9 cellular contexts compared by ENCODE assay signal in genomic region chr17:7218166-7218565, GRCh38. TPM values are rescaled to one million over a fixed set of nuclear protein-coding genes. Genes with fewer than 3 reads are reported as not detected.
DNase-seq lines count a peak whose midpoint lies in the region; ATAC-seq, FAIRE-seq and TF ChIP-seq lines count a peak whose summit lies in the region.
"Had no signal": no experiment of that assay in that cellular context is flagged by ENCODE, and none has a peak within 500 bp of the region (broad histone marks: within the 10 kb centered on the region; RNA-seq: fewer than 3 reads in every experiment).

No MANE protein-coding gene starts in this region.

- WGBS in ectodermal cell, 2 experiments = 81 to 84% methylated on average over 6 of the region's 6 CpGs

- peaks cover 15% of the 10 kb centered on the region for H3K36me3 Mint-ChIP-seq in nephron (ENCODE audit: low read depth)

- no peaks in the 10 kb centered on the region for H3K9me3 Mint-ChIP-seq in nephron

- peaks cover 71% of the 10 kb centered on the region for H3K4me1 Mint-ChIP-seq in nephron

- peaks cover 14% of the 10 kb centered on the region for H3K36me3 ChIP-seq in KOPT-K1 (ENCODE audit: insufficient read depth, low read length)
- H3K36me3 ChIP-seq in ectodermal cell (ENCODE audit: control insufficient read depth, insufficient read depth, low read length) = peaks cover 11% of the 10 kb centered on the region

- H3K27ac ChIP-seq in AG04450 (ENCODE audit: low read depth, low read length) = peak overlapping the region; percentile 52
- peak overlapping the region; percentile 59 for H3K27ac ChIP-seq in KOPT-K1 (ENCODE audit: low read depth, low read length, poor library complexity, severe bottlenecking)
- H3K27ac ChIP-seq in ectodermal cell (ENCODE audit: insufficient read depth, low read depth, low read length, poor library complexity, severe bottlenecking) = peak overlapping the region; percentile 19

- H3K27me3 ChIP-seq in AG04450 (ENCODE audit: control insufficient read depth, insufficient read depth, low read length) (no peaks in the 10 kb centered on the region), ectodermal cell (ENCODE audit: control insufficient read depth, insufficient read depth, low read length, poor library complexity, severe bottlenecking) (no peaks in the 10 kb centered on the region)

- CTCF ChIA-PET in AG04450 (lab: Charles Lee) = interaction anchor here (1.7 kb wide), 1 partner anchor 172 kb away, joined by 5 read pairs; no protein-coding TSS in a partner anchor

- H3K4me3 ChIP-seq in AG04450 (ENCODE audit: low read depth, low read length) (peak overlapping the region; percentile 72), ectodermal cell (ENCODE audit: insufficient read depth, low read depth, low read length) (peak overlapping the region; percentile 56)

- no peak for FAIRE-seq in D721Med (lab: Jason Lieb, UNC)
- FAIRE-seq: bronchial epithelial cell had no signal

- DNase-seq in AG04450 (ENCODE audit: low read depth, low spot score) (no peak), D721Med (ENCODE audit: insufficient read length, low spot score) (no peak), NCI-H446 (lab: John Stamatoyannopoulos, UW) (no peak)
- no peak for DNase-seq in NK-92 treated with Interleukin-12 subunit alpha and Interleukin-12 subunit beta, amount 100 ng/mL, for 24 hours (lab: John Stamatoyannopoulos, UW)

- TF ChIP-seq CTCF in AG04450 (IDR thresholded peaks at IDR 0.05; ENCODE audit: low read depth, low read length) = no peak
- no peak for TF ChIP-seq CTCF in nephron (IDR thresholded peaks at IDR 0.05; ENCODE audit: unreplicated experiment in 3 of 3)
- TF ChIP-seq CTCF in D721Med (IDR thresholded peaks at IDR 0.05; ENCODE audit: insufficient read depth, missing control alignments) = no peak

- POLR2A ChIA-PET in AG04450 (lab: Yijun Ruan, JAX) = no interaction called here

- peaks cover 41% of the 10 kb centered on the region for H3K4me1 ChIP-seq in ectodermal cell (ENCODE audit: control insufficient read depth, insufficient read depth, low read length)

- H3K4me3 Mint-ChIP-seq in nephron = peak overlapping the region; percentile 89 to 93 (median 89)

- no peak for ATAC-seq in HG03378 (IDR thresholded peaks at IDR 0.05; ENCODE audit: unreplicated experiment)

- H3K9me3 ChIP-seq in AG04450 (ENCODE audit: control insufficient read depth, insufficient read depth, low read length) = no peaks in the 10 kb centered on the region; the same call in 1 of the 2 replicates
- H3K9me3 ChIP-seq in KOPT-K1 (ENCODE audit: insufficient read depth, low read length, poor library complexity, severe bottlenecking) = no peaks in the 10 kb centered on the region
- no peaks in the 10 kb centered on the region for H3K9me3 ChIP-seq in ectodermal cell (ENCODE audit: control insufficient read depth, low read length)

- peaks cover 4% of the 10 kb centered on the region for H3K27me3 Mint-ChIP-seq in nephron (ENCODE audit: low read depth)

- H3K27ac Mint-ChIP-seq in nephron = peak overlapping the region; percentile 93 to 96 (median 95)

RNA-seq across cellular contexts. Expression of gene DLG4, which starts 1.5 kb away (rescaled TPM):
- polyA plus RNA-seq in AG04450 (2011; rRNA removed) = 10.2 and 11.6 TPM in 2 replicates
- polyA minus RNA-seq in AG04450 (2011; rRNA and poly(A)+ RNA removed) = 15.2 and 19.5 TPM in 2 replicates
- 93.7 TPM for polyA plus RNA-seq in ectodermal cell (2013, experiment 1 of 4)
- polyA plus RNA-seq in ectodermal cell (2013, experiment 2 of 4) = 92.1 TPM
- polyA plus RNA-seq in ectodermal cell (2013, experiment 3 of 4) = 73.8 TPM
- 80.9 TPM for polyA plus RNA-seq in ectodermal cell (2013, experiment 4 of 4)

RNA-seq across cellular contexts. Expression of gene ACADVL, which starts 1.6 kb away (rescaled TPM):
- 217 and 262 TPM in 2 replicates for polyA plus RNA-seq in AG04450 (2011; rRNA removed)
- polyA minus RNA-seq in AG04450 (2011; rRNA and poly(A)+ RNA removed) = 169 and 241 TPM in 2 replicates
- polyA plus RNA-seq in ectodermal cell (2013, experiment 1 of 4) = 386 TPM
- polyA plus RNA-seq in ectodermal cell (2013, experiment 2 of 4) = 387 TPM
- polyA plus RNA-seq in ectodermal cell (2013, experiment 3 of 4) = 301 TPM
- polyA plus RNA-seq in ectodermal cell (2013, experiment 4 of 4) = 371 TPM

RNA-seq across cellular contexts. Expression of gene DVL2, which starts 16.2 kb away (rescaled TPM):
- 5.1 and 8.2 TPM in 2 replicates for polyA plus RNA-seq in AG04450 (2011; rRNA removed)
- polyA minus RNA-seq in AG04450 (2011; rRNA and poly(A)+ RNA removed) = 23.9 and 29.6 TPM in 2 replicates
- polyA plus RNA-seq in ectodermal cell (2013, experiment 1 of 4) = 86.8 TPM
- 86.8 TPM for polyA plus RNA-seq in ectodermal cell (2013, experiment 2 of 4)
- 62.2 TPM for polyA plus RNA-seq in ectodermal cell (2013, experiment 3 of 4)
- polyA plus RNA-seq in ectodermal cell (2013, experiment 4 of 4) = 74.7 TPM

RNA-seq across cellular contexts. Expression of gene PHF23, which starts 21.1 kb away (rescaled TPM):
- polyA plus RNA-seq in AG04450 (2011; rRNA removed) = 56.3 and 58.7 TPM in 2 replicates
- 58.1 and 72.8 TPM in 2 replicates for polyA minus RNA-seq in AG04450 (2011; rRNA and poly(A)+ RNA removed)
- 89.7 TPM for polyA plus RNA-seq in ectodermal cell (2013, experiment 1 of 4)
- 99.3 TPM for polyA plus RNA-seq in ectodermal cell (2013, experiment 2 of 4)
- 72.2 TPM for polyA plus RNA-seq in ectodermal cell (2013, experiment 3 of 4)
- 85.3 TPM for polyA plus RNA-seq in ectodermal cell (2013, experiment 4 of 4)

RNA-seq across cellular contexts. Expression of gene GABARAP, which starts 24.1 kb away (rescaled TPM):
- polyA plus RNA-seq in AG04450 (2011; rRNA removed) = 929 and 984 TPM in 2 replicates
- polyA minus RNA-seq in AG04450 (2011; rRNA and poly(A)+ RNA removed) = 405 and 431 TPM in 2 replicates
- polyA plus RNA-seq in ectodermal cell (2013, experiment 1 of 4) = 564 TPM
- 562 TPM for polyA plus RNA-seq in ectodermal cell (2013, experiment 2 of 4)
- polyA plus RNA-seq in ectodermal cell (2013, experiment 3 of 4) = 520 TPM
- 589 TPM for polyA plus RNA-seq in ectodermal cell (2013, experiment 4 of 4)
